31 cellular contexts compared by ENCODE assay signal in the genomic region with DNA sequence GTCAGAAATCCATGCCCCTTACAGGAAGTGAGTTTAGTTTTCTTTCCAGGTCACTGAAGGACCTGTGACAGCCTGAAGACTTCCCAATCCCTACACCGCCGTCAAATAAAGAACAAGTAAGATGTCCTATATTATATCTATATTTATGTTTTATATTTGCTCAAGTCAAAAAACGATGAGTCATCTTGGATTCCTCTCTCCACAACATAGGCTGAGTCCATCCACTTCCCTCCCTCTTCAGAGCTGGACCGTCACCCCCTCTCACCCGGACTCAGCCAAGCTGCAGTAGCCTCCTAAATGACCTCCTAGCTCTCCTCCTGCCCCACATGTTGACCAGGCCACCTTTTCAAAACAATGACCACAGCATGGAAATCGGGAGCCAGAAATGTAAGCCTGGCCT. TPM values are rescaled to one million over a fixed set of nuclear protein-coding genes. Genes with fewer than 3 reads are reported as not detected.
DNase-seq lines count a peak whose midpoint lies in the region; ATAC-seq, FAIRE-seq and TF ChIP-seq lines count a peak whose summit lies in the region.
"Had no signal": no experiment of that assay in that cellular context is flagged by ENCODE, and none has a peak within 500 bp of the region (broad histone marks: within the 10 kb centered on the region; RNA-seq: fewer than 3 reads in every experiment).

No MANE protein-coding gene starts in this region.

- intact Hi-C loops in K562 (cut with micrococcal nuclease): no loop called here

- H3K36me3 ChIP-seq in K562 (ENCODE audit: control insufficient read depth, insufficient read depth, low read length) (no peaks in the 10 kb centered on the region), neural progenitor cell (peaks cover 6% of the 10 kb centered on the region)
- H3K36me3 ChIP-seq: heart right ventricle, ovary, uterus, WERI-Rb-1 had no signal

- H3K79me2 ChIP-seq in K562 (ENCODE audit: control insufficient read depth, insufficient read depth, low read length): no peaks in the 10 kb centered on the region
- peaks cover 100% of the 10 kb centered on the region for H3K79me2 ChIP-seq in neural progenitor cell (ENCODE audit: low read depth)

- H3K27ac Mint-ChIP-seq in HFFc6 (peak overlapping the region; percentile 57; the same call in 1 of the 2 replicates), neural progenitor cell (peak overlapping the region; percentile 89)
- H3K27ac Mint-ChIP-seq: activated CD4-positive, alpha-beta T cell treated with anti-CD3 and anti-CD28 coated beads, Interleukin-2, amount 10 ng/mL, durations not matched to agents 7 days and 5 days; naive B cell; stimulated activated naive B cell treated with anti-CD40 and anti-IgM and Interleukin-4, amounts not matched to agents 10 μg/mL and 1 μg/mL and 100 μg/mL, for 72 hours; T-helper 2 cell treated with Interferon-gamma antibody and Interleukin-4, amounts not matched to agents 5 μg/mL and 100 μg/mL, for 36 hours had no signal

- TF ChIP-seq EP300 in K562 (IDR thresholded peaks at IDR 0.05; ENCODE audit: low read length): no peak

- in situ Hi-C loops in K562 (cut with MboI): no loop called here

- TF ChIP-seq CTCF in HFFc6 (IDR thresholded peaks at IDR 0.05): no peak
- no peak for TF ChIP-seq CTCF in K562 (IDR thresholded peaks at IDR 0.05 in 2 of 3, conservative IDR thresholded peaks at IDR 0.05 in 1 of 3; ENCODE audit: insufficient read depth in 2 of 3, low read depth in 1 of 3, low read length in 3 of 3)
- TF ChIP-seq CTCF in neural progenitor cell (IDR thresholded peaks at IDR 0.05): no peak

- H3K4me2 ChIP-seq in K562 (ENCODE audit: insufficient read depth, low read length) (no peak overlapping the region), neural progenitor cell (no peak overlapping the region)

- no peaks in the 10 kb centered on the region; the same call in none of the 2 replicates for H3K27me3 Mint-ChIP-seq in HFFc6 (ENCODE audit: insufficient read depth)
- peaks cover 5% of the 10 kb centered on the region for H3K27me3 Mint-ChIP-seq in neural progenitor cell (ENCODE audit: insufficient read depth, low read depth)
- H3K27me3 Mint-ChIP-seq: activated CD4-positive, alpha-beta T cell treated with anti-CD3 and anti-CD28 coated beads, Interleukin-2, amount 10 ng/mL, durations not matched to agents 7 days and 5 days had no signal

- no peak for TF ChIP-seq RAD21 in K562 (CRISPR knock-in tag; conservative IDR thresholded peaks at IDR 0.05 in 1 of 2, IDR thresholded peaks at IDR 0.05 in 1 of 2)

- H3K4me1 ChIP-seq in K562 (replicated peaks in 1 of 2; ENCODE audit: control insufficient read depth in 2 of 2, insufficient read depth in 2 of 2, low read length in 2 of 2) (no peaks in the 10 kb centered on the region), neural progenitor cell (peaks cover 10% of the 10 kb centered on the region)
- H3K4me1 ChIP-seq: heart right ventricle, testis had no signal

- H3F3A ChIP-seq in neural progenitor cell (ENCODE audit: low read depth): no peaks in the 10 kb centered on the region

- H3K9ac ChIP-seq in K562 (ENCODE audit: insufficient read depth in 1 of 2, low read depth in 2 of 2, low read length in 2 of 2): no peak overlapping the region
- no peak overlapping the region for H3K9ac ChIP-seq in neural progenitor cell

- TF ChIP-seq POLR2A in K562 (conservative IDR thresholded peaks at IDR 0.05): no peak

- H3K27ac ChIP-seq in K562 (ENCODE audit: extremely low read depth, low read depth, low read length): no peak overlapping the region
- no peak overlapping the region for H3K27ac ChIP-seq in neural progenitor cell
- H3K27ac ChIP-seq: C4-2B, heart right ventricle, ovary, testis, uterus, WERI-Rb-1 had no signal

- DNase-seq in DMS53 treated with DMSO at 0.1 percent for 48 hours (lab: John Stamatoyannopoulos, UW; ENCODE audit: unreplicated experiment) (peak; percentile 45), HFFc6 (no peak), K562 (ENCODE audit: extremely low read depth in 1 of 4, low spot score in 3 of 4) (no peak), neural progenitor cell (ENCODE audit: low spot score) (no peak), left lobe of liver (ENCODE audit: low spot score) (no peak), NCI-H1436 (lab: John Stamatoyannopoulos, UW) (no peak), iPS-NIHi7 (ENCODE audit: extremely low spot score) (no peak), glomerular visceral epithelial cell (ENCODE audit: extremely low spot score) (no peak)
- DNase-seq: activated CD4-positive, alpha-beta T cell treated with anti-CD3 and anti-CD28 coated beads, Interleukin-2, amount 10 ng/mL, durations not matched to agents 7 days and 5 days; activated naive CD4-positive, alpha-beta T cell treated with anti-CD3 and anti-CD28 coated beads, Interleukin-2, amount 50 U/mL, for 16 hours; aorta; heart right ventricle; left colon; mesendoderm; naive B cell; NCI-H1105; NCI-H2081; NCI-H345; NCI-H774; ovary; right cardiac atrium; stimulated activated CD4-positive, alpha-beta T cell treated with anti-CD3 and anti-CD28 coated beads, Interleukin-12 subunit alpha, Interleukin-12 subunit beta, amount 100 ng/mL, for 4 hours; stimulated activated CD4-positive, alpha-beta T cell treated with anti-CD3 and anti-CD28 coated beads, Interleukin-4, amount 100 ng/mL, for 24 hours; stimulated activated naive B cell treated with anti-CD40 and anti-IgM and Interleukin-4, amounts not matched to agents 10 μg/mL and 1 μg/mL and 100 μg/mL, for 72 hours; testis; uterus; WERI-Rb-1 had no signal

- no TSS peak for BruUV-seq in K562 (replicated peaks; lab: Mats Ljungman, UMichigan)

- CTCF ChIA-PET in K562 (lab: Yijun Ruan, JAX; ENCODE audit: low intra/inter-chr PET ratio): interaction anchor here (0.5 kb wide), 1 partner anchor 286 kb away, joined by 3 read pairs; no protein-coding TSS in a partner anchor

- no peak for ATAC-seq in K562
- ATAC-seq in left lobe of liver: no peak
- ATAC-seq: heart right ventricle; left colon; right cardiac atrium; stimulated activated naive B cell treated with anti-CD40 and anti-IgM and Interleukin-4, amounts not matched to agents 10 μg/mL and 1 μg/mL and 100 μg/mL, for 72 hours had no signal

- peaks cover 19% of the 10 kb centered on the region for H3K36me3 Mint-ChIP-seq in HFFc6 (ENCODE audit: low read depth)
- peaks cover 55% of the 10 kb centered on the region for H3K36me3 Mint-ChIP-seq in neural progenitor cell
- H3K36me3 Mint-ChIP-seq: naive B cell; stimulated activated naive B cell treated with anti-CD40 and anti-IgM and Interleukin-4, amounts not matched to agents 10 μg/mL and 1 μg/mL and 100 μg/mL, for 72 hours had no signal

- H4K20me1 ChIP-seq in K562 (replicated peaks; ENCODE audit: control insufficient read depth, insufficient read depth, low read length) (no peaks in the 10 kb centered on the region), neural progenitor cell (ENCODE audit: low read depth) (peaks cover 96% of the 10 kb centered on the region)

- H3K4me3 ChIP-seq in K562: no peak overlapping the region
- no peak overlapping the region for H3K4me3 ChIP-seq in neural progenitor cell
- H3K4me3 ChIP-seq: heart right ventricle, ovary, testis, uterus had no signal

- H3K9me1 ChIP-seq in K562 (ENCODE audit: control insufficient read depth, insufficient read depth, low read length): no peaks in the 10 kb centered on the region

- H2AFZ ChIP-seq in K562 (ENCODE audit: low read depth, low read length) (no peak overlapping the region), neural progenitor cell (replicated peaks) (no peak overlapping the region)

- H3K4me1 Mint-ChIP-seq in HFFc6 (ENCODE audit: low read depth) (peaks cover 19% of the 10 kb centered on the region), neural progenitor cell (peaks cover 23% of the 10 kb centered on the region)
- H3K4me1 Mint-ChIP-seq: activated CD4-positive, alpha-beta T cell treated with anti-CD3 and anti-CD28 coated beads, Interleukin-2, amount 10 ng/mL, durations not matched to agents 7 days and 5 days; naive B cell; stimulated activated naive B cell treated with anti-CD40 and anti-IgM and Interleukin-4, amounts not matched to agents 10 μg/mL and 1 μg/mL and 100 μg/mL, for 72 hours had no signal

- POLR2A ChIA-PET in K562 (lab: Yijun Ruan, JAX): no interaction called here

- H3K4me3 Mint-ChIP-seq in HFFc6: no peak overlapping the region
- H3K4me3 Mint-ChIP-seq in neural progenitor cell: no peak overlapping the region
- H3K4me3 Mint-ChIP-seq: activated CD4-positive, alpha-beta T cell treated with anti-CD3 and anti-CD28 coated beads, Interleukin-2, amount 10 ng/mL, durations not matched to agents 7 days and 5 days; naive B cell; stimulated activated naive B cell treated with anti-CD40 and anti-IgM and Interleukin-4, amounts not matched to agents 10 μg/mL and 1 μg/mL and 100 μg/mL, for 72 hours; T-helper 2 cell treated with Interferon-gamma antibody and Interleukin-4, amounts not matched to agents 5 μg/mL and 100 μg/mL, for 36 hours had no signal

- FAIRE-seq in K562 (lab: Jason Lieb, UNC): no peak
- FAIRE-seq: H1 had no signal

- H3K27me3 ChIP-seq in K562 (ENCODE audit: control insufficient read depth in 2 of 2, insufficient read depth in 2 of 2, low read length in 2 of 2): no peaks in the 10 kb centered on the region
- no peaks in the 10 kb centered on the region for H3K27me3 ChIP-seq in neural progenitor cell
- H3K27me3 ChIP-seq: heart right ventricle, ovary, testis, uterus had no signal

- H3K9me3 ChIP-seq in K562 (replicated peaks; ENCODE audit: control insufficient read depth, insufficient read depth, low read depth, low read length): no peaks in the 10 kb centered on the region
- H3K9me3 ChIP-seq in neural progenitor cell (ENCODE audit: low read depth): no peaks in the 10 kb centered on the region
- H3K9me3 ChIP-seq: heart right ventricle, ovary, testis, uterus had no signal

- WGBS in K562 (ENCODE audit: insufficient coverage, low coverage, missing lambda C conversion rate): 6% methylated on average over 6 of the region's 6 CpGs

- no peaks in the 10 kb centered on the region for H3K9me3 Mint-ChIP-seq in HFFc6
- H3K9me3 Mint-ChIP-seq in neural progenitor cell: no peaks in the 10 kb centered on the region
- H3K9me3 Mint-ChIP-seq: activated CD4-positive, alpha-beta T cell treated with anti-CD3 and anti-CD28 coated beads, Interleukin-2, amount 10 ng/mL, durations not matched to agents 7 days and 5 days; naive B cell; T-helper 2 cell treated with Interferon-gamma antibody and Interleukin-4, amounts not matched to agents 5 μg/mL and 100 μg/mL, for 36 hours had no signal

RNA-seq across cellular contexts. Expression of a gene that starts 53.5 kb away (rescaled TPM):
- 10 to 100 TPM; 12.5 to 23.0 (median 21.7) TPM for total RNA-seq in HFFc6 (2021; fragmentation: NEBNext Ultra II Directional; extraction: Animal tissue kit (Norgen Biotek cat#: 25700))
- not detected in 2 replicates for total RNA-seq in K562 (2011; cell fraction: chromatin; rRNA removed; ENCODE audit: low replicate concordance)
- total RNA-seq in K562 (2011; cell fraction: nucleolus; rRNA removed): not detected in 2 replicates
- not detected in 2 replicates for total RNA-seq in K562 (2011; cell fraction: nucleoplasm; rRNA removed)
- total RNA-seq in K562 (2014; rRNA removed) (not detected in 2 replicates), K562 (2014; rRNA removed; fragmentation: Illumina TruSeq; extraction: Trizol) (not detected in 2 replicates), K562 (2015; rRNA removed; fragmentation: Illumina TruSeq; extraction: Trizol) (not detected in 2 replicates), K562 (2021) (0.18 and 0.27 TPM in 2 replicates), neural progenitor cell (ENCODE audit: low replicate concordance) (32.0 and 33.0 TPM in 2 replicates), left lobe of liver (0.88 TPM)
- polyA plus RNA-seq in K562 (2011; rRNA removed) (not detected in 2 replicates), K562 (2014; fragmentation: Illumina TruSeq; extraction: Trizol) (0.07 TPM in 1 of 2 replicates, not detected in the other), K562 (2014; fragmentation: Nextera tagmentation; extraction: Ambion mirVana) (under 1 TPM in 1 of 2 experiments, not detected in 1; 0.01 TPM), K562 (2014; rRNA removed) (not detected in 2 replicates)
- polyA plus RNA-seq in K562 (2011; cell fraction: cytosol; rRNA removed): not detected in 2 replicates
- not detected in 2 replicates for polyA plus RNA-seq in K562 (2011; cell fraction: nucleus; rRNA removed)
- 0.07 and 0.16 TPM in 2 replicates for polyA plus RNA-seq in K562 (2012)
- polyA minus RNA-seq in K562 (2011; rRNA and poly(A)+ RNA removed): not detected in 2 replicates
- not detected in 2 replicates for polyA minus RNA-seq in K562 (2011; cell fraction: cytosol; rRNA and poly(A)+ RNA removed)
- polyA minus RNA-seq in K562 (2011; cell fraction: nucleus; rRNA and poly(A)+ RNA removed): not detected in 2 replicates
- total RNA-seq: G401 had no signal
